Comparison of ENCODE assay signal across 25 cellular contexts in the genomic region with DNA sequence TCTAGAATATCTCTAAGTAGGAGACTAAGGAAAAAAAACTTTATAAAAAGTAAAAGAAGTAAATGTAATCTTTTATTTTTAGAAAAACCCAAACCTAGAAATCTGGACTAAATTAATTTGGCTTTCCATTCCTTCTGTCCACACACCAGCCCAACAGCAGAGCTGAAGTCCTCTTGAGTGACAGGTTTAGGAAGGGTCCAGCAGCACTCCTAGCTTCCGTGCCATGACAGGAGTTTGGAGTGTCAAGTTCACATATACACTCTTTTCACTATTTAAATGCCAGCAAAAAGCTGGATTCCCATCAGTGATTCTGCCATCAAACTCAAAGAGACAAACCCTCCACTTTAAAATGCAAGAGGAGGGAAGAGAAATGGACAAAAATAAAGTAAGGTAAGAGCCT. TPM values are rescaled to one million over a fixed set of nuclear protein-coding genes. Genes with fewer than 3 reads are reported as not detected.
"Had no signal": no experiment of that assay in that cellular context is flagged by ENCODE, and none has a peak within 500 bp of the region (broad histone marks: within the 10 kb centered on the region; RNA-seq: fewer than 3 reads in every experiment).

No MANE protein-coding gene starts in this region.

- H3K36me3 ChIP-seq: MG63 had no signal

- H3K9ac ChIP-seq: SK-N-SH had no signal

- H3K27me3 ChIP-seq: MG63 had no signal

- FAIRE-seq: HTR-8/SVneo, RCC 7860 had no signal

- H3K4me3 ChIP-seq: MG63 had no signal

- H3K4me2 ChIP-seq: SK-N-SH had no signal

- H3K9me2 ChIP-seq: SK-N-SH had no signal

- H3K27ac ChIP-seq: HL-60 had no signal

- H3K9me3 ChIP-seq: MG63, SK-N-SH had no signal

- DNase-seq: Karpas-422, KG1, MG63, NCI-H1092, NCI-H1105 treated with DMSO at 0.1 percent for 48 hours, NCI-H1417 treated with DMSO at 0.1 percent for 48 hours, NCI-H146, NCI-H1694 treated with DMSO at 0.1 percent for 48 hours, NCI-H1930, NCI-H2081, NCI-H2107, NCI-H2227 treated with DMSO at 0.1 percent for 48 hours, NCI-H446, NCI-H510A, NCI-H524 treated with DMSO at 0.1 percent for 48 hours, NCI-H69, NCI-H774, RPMI8226, SHP77, SK-N-SH, SW 1271 had no signal

RNA-seq across cellular contexts. Expression of a gene that starts 13.1 kb away (rescaled TPM):
- total RNA-seq: SK-MEL-5 had no signal
- polyA plus RNA-seq: SK-N-SH had no signal
